ENCODE assay signal across 8 cellular contexts in the genomic region with DNA sequence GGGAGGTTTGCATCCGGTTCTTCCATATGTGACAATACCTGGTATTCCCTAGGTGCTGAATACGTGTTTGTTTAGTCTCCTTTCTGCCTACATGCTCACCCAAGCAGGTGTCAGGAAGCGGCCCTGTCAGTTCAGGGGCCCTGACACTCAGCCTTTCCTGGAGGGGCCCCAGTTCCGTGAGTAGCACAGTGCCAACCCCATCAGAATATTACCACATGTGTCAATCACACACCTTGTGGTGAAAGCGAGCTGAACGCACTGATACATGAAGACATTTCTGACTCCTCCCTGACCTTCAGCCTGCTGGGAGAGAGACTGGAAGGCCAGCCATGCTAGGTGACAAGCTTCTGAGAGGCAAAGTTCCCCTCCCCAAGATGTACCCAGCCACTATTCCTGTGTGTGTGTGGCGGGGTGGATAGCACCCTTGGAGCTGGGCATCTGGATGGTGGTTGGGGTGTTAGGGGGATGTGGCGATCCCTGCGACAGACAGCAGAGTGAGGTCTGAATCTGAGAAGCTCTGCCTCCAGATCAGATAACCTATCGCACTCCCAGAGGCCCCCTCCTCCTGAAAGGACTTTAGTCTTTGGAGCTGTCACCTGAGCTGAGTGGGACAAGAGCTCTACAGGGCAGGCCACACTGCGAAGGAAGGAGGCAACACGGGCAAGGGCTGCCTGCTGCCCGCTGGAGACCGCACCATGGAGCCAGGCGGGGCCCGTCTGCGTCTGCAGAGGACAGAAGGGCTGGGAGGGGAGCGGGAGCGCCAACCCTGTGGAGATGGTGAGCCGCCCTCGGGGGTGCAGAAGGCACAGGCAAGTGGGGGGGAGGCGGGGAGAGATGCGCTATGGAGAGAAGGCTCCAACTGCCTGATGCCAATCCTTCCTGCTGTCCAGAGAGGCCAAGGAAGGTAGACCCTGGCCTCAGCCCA.
DNase-seq lines count a peak whose midpoint lies in the region; ATAC-seq lines count a peak whose summit lies in the region.

A gene with protein sequence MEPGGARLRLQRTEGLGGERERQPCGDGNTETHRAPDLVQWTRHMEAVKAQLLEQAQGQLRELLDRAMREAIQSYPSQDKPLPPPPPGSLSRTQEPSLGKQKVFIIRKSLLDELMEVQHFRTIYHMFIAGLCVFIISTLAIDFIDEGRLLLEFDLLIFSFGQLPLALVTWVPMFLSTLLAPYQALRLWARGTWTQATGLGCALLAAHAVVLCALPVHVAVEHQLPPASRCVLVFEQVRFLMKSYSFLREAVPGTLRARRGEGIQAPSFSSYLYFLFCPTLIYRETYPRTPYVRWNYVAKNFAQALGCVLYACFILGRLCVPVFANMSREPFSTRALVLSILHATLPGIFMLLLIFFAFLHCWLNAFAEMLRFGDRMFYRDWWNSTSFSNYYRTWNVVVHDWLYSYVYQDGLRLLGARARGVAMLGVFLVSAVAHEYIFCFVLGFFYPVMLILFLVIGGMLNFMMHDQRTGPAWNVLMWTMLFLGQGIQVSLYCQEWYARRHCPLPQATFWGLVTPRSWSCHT (plus strand): TSS at position 604 of the 925 bp plus-strand sequence. CDS start 92 bp downstream, at position 696.

- ATAC-seq in GM21423 (IDR thresholded peaks at IDR 0.05; ENCODE audit: unreplicated experiment) (peak; percentile 72), GM21717 (IDR thresholded peaks at IDR 0.05; ENCODE audit: unreplicated experiment) (no peak), HG03439 (IDR thresholded peaks at IDR 0.05; ENCODE audit: unreplicated experiment) (no peak)

- DNase-seq in NCI-H2107 treated with DMSO at 0.1 percent for 48 hours (lab: John Stamatoyannopoulos, UW; ENCODE audit: unreplicated experiment) (peak; percentile 24), NK-92 (lab: John Stamatoyannopoulos, UW; ENCODE audit: unreplicated experiment) (no peak)
- DNase-seq in activated naive CD8-positive, alpha-beta T cell treated with anti-CD3 and anti-CD28 coated beads, Interleukin-2, amount 50 U/mL, for 16 hours (ENCODE audit: low read depth, low spot score): peak; percentile 44
- peak; percentile 43 for DNase-seq in stimulated activated CD8-positive, alpha-beta memory T cell treated with anti-CD3 and anti-CD28 coated beads, Interleukin-12 subunit alpha, Interleukin-12 subunit beta, amount 100 ng/mL, for 1 hour (ENCODE audit: low read depth)
- DNase-seq in effector CD4-positive, alpha-beta T cell: no peak

Comparison
In these comparisons a context has a peak if more than half of its experiments do, and no peak if none do; other contexts are left out.
1. DNase-seq: peak in NCI-H2107 treated with DMSO at 0.1 percent for 48 hours (single experiment), activated naive CD8-positive, alpha-beta T cell treated with anti-CD3 and anti-CD28 coated beads, Interleukin-2, amount 50 U/mL, for 16 hours (single experiment) and stimulated activated CD8-positive, alpha-beta memory T cell treated with anti-CD3 and anti-CD28 coated beads, Interleukin-12 subunit alpha, Interleukin-12 subunit beta, amount 100 ng/mL, for 1 hour (single experiment); none in NK-92 (single experiment) and effector CD4-positive, alpha-beta T cell (single experiment).